ENCODE assay signal across 16 cellular contexts in the genomic region with DNA sequence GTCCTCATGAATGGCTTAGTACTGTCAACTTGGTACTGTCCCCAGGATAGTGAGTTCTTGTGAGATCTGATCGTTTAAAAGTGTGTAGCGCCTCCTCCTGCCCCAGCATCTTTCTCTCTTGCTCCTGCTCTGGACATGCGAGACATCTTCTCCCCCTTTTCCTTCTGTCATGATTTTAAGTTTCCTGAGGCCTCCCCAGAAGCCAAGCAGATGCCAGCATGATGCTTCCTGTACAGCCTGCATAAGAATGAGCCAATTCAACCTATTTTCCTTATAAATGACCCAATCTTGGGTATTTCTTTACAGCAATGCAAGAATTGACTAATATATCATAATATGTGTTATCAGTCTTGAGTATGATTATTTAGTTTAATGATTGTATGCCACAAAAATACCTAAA. TPM values are rescaled to one million over a fixed set of nuclear protein-coding genes. Genes with fewer than 3 reads are reported as not detected.
DNase-seq lines count a peak whose midpoint lies in the region; ATAC-seq lines count a peak whose summit lies in the region.
"Had no signal": no experiment of that assay in that cellular context is flagged by ENCODE, and none has a peak within 500 bp of the region (broad histone marks: within the 10 kb centered on the region; RNA-seq: fewer than 3 reads in every experiment).

No MANE protein-coding gene starts in this region.

- intact Hi-C loops in naive thymus-derived CD4-positive, alpha-beta T cell (cut with micrococcal nuclease), result no loop called here

- H3K4me1 Mint-ChIP-seq in activated T-cell treated with anti-CD3 and anti-CD28 coated beads, Interleukin-2, amount 50 U/mL, for 72 hours (ENCODE audit: low read depth), result peaks cover 64% of the 10 kb centered on the region
- peaks cover 59% of the 10 kb centered on the region for H3K4me1 Mint-ChIP-seq in activated T-cell treated with anti-CD3 and anti-CD28 coated beads, Interleukin-2, amount 50 U/mL, for 24 hours (ENCODE audit: low read depth)
- peaks cover 47% of the 10 kb centered on the region for H3K4me1 Mint-ChIP-seq in activated naive CD8-positive, alpha-beta T cell treated with anti-CD3 and anti-CD28 coated beads, Interleukin-2, amount 10 ng/mL, durations not matched to agents 7 days and 5 days
- H3K4me1 Mint-ChIP-seq in activated naive CD8-positive, alpha-beta T cell treated with anti-CD3 and anti-CD28 coated beads, Interleukin-2, amount 50 U/mL, for 24 hours, result peaks cover 69% of the 10 kb centered on the region
- peaks cover 24 to 72% (median 58%) of the 10 kb centered on the region in 7 donors for H3K4me1 Mint-ChIP-seq in naive thymus-derived CD4-positive, alpha-beta T cell

- H3K4me1 ChIP-seq in naive thymus-derived CD4-positive, alpha-beta T cell (ENCODE audit: control insufficient read depth in 2 of 2, insufficient read depth in 2 of 2, low read length in 2 of 2), result peaks cover 12 to 33% of the 10 kb centered on the region in 2 donors

- no peak overlapping the region for H3K4me3 ChIP-seq in naive thymus-derived CD4-positive, alpha-beta T cell (ENCODE audit: low read length)
- H3K4me3 ChIP-seq: GM23248 had no signal

- no peaks in the 10 kb centered on the region for H3K27me3 ChIP-seq in naive thymus-derived CD4-positive, alpha-beta T cell (ENCODE audit: control insufficient read depth in 2 of 2, insufficient read depth in 2 of 2, low read length in 2 of 2)

- no peaks in the 10 kb centered on the region for H3K9me3 ChIP-seq in naive thymus-derived CD4-positive, alpha-beta T cell (ENCODE audit: control insufficient read depth in 2 of 3, low read length in 3 of 3)

- peak overlapping the region; percentile 85 for H3K27ac Mint-ChIP-seq in activated T-cell treated with anti-CD3 and anti-CD28 coated beads, Interleukin-2, amount 50 U/mL, for 72 hours
- H3K27ac Mint-ChIP-seq in activated T-cell treated with anti-CD3 and anti-CD28 coated beads, Interleukin-2, amount 50 U/mL, for 24 hours, result no peak overlapping the region
- peak overlapping the region; percentile 29 for H3K27ac Mint-ChIP-seq in activated naive CD8-positive, alpha-beta T cell treated with anti-CD3 and anti-CD28 coated beads, Interleukin-2, amount 10 ng/mL, durations not matched to agents 7 days and 5 days
- no peak overlapping the region for H3K27ac Mint-ChIP-seq in activated naive CD8-positive, alpha-beta T cell treated with anti-CD3 and anti-CD28 coated beads, Interleukin-2, amount 50 U/mL, for 24 hours
- peak overlapping the region in 5 of 9 donors; percentile 13 to 90 (median 46) for H3K27ac Mint-ChIP-seq in naive thymus-derived CD4-positive, alpha-beta T cell
- H3K27ac Mint-ChIP-seq: CD4-positive, alpha-beta memory T cell had no signal

- no peaks in the 10 kb centered on the region for H3K36me3 ChIP-seq in naive thymus-derived CD4-positive, alpha-beta T cell (ENCODE audit: control insufficient read depth in 2 of 3, insufficient read depth in 3 of 3, low read length in 3 of 3)

- no peaks in the 10 kb centered on the region for H3K27me3 Mint-ChIP-seq in activated T-cell treated with anti-CD3 and anti-CD28 coated beads, Interleukin-2, amount 50 U/mL, for 72 hours (ENCODE audit: low read depth)
- no peaks in the 10 kb centered on the region for H3K27me3 Mint-ChIP-seq in activated T-cell treated with anti-CD3 and anti-CD28 coated beads, Interleukin-2, amount 50 U/mL, for 24 hours
- no peaks in the 10 kb centered on the region for H3K27me3 Mint-ChIP-seq in activated naive CD8-positive, alpha-beta T cell treated with anti-CD3 and anti-CD28 coated beads, Interleukin-2, amount 10 ng/mL, durations not matched to agents 7 days and 5 days
- no peaks in the 10 kb centered on the region for H3K27me3 Mint-ChIP-seq in activated naive CD8-positive, alpha-beta T cell treated with anti-CD3 and anti-CD28 coated beads, Interleukin-2, amount 50 U/mL, for 24 hours
- H3K27me3 Mint-ChIP-seq in naive thymus-derived CD4-positive, alpha-beta T cell, result no peaks in the 10 kb centered on the region

- peaks cover 2 to 4% of the 10 kb centered on the region in 2 donors for H3K9me3 Mint-ChIP-seq in activated T-cell treated with anti-CD3 and anti-CD28 coated beads, Interleukin-2, amount 50 U/mL, for 72 hours
- peaks cover 4% of the 10 kb centered on the region for H3K9me3 Mint-ChIP-seq in activated T-cell treated with anti-CD3 and anti-CD28 coated beads, Interleukin-2, amount 50 U/mL, for 24 hours
- H3K9me3 Mint-ChIP-seq in activated naive CD8-positive, alpha-beta T cell treated with anti-CD3 and anti-CD28 coated beads, Interleukin-2, amount 10 ng/mL, durations not matched to agents 7 days and 5 days, result peaks cover 6% of the 10 kb centered on the region
- peaks cover 6% of the 10 kb centered on the region for H3K9me3 Mint-ChIP-seq in activated naive CD8-positive, alpha-beta T cell treated with anti-CD3 and anti-CD28 coated beads, Interleukin-2, amount 50 U/mL, for 24 hours
- peaks cover 0 to 5% (median 4%) of the 10 kb centered on the region in 11 donors for H3K9me3 Mint-ChIP-seq in naive thymus-derived CD4-positive, alpha-beta T cell

- CTCF ChIA-PET in naive thymus-derived CD4-positive, alpha-beta T cell (lab: Charles Lee), result interaction anchor here (0.6 kb wide), 1 partner anchor 59 kb away, joined by 3 read pairs; no protein-coding TSS in a partner anchor

- POLR2A ChIA-PET in activated naive CD8-positive, alpha-beta T cell treated with anti-CD3 and anti-CD28 coated beads, Interleukin-2, amount 10 ng/mL, durations not matched to agents 7 days and 5 days (lab: Charles Lee), result interaction anchor here (9.1 kb wide), 1 partner anchor 7 kb away, joined by 557 read pairs; the partner anchor contains the start of gene CMPK2
- POLR2A ChIA-PET in naive thymus-derived CD4-positive, alpha-beta T cell (lab: Charles Lee), result interaction anchor here (0.6 to 7.6 kb wide), 2 partner anchors 7 to 16 kb away, joined by 3 to 94 read pairs; partner anchors contain the start of gene CMPK2

- ATAC-seq in activated T-cell treated with anti-CD3 and anti-CD28 coated beads, Interleukin-2, amount 50 U/mL, for 72 hours (replicated peaks in 1 of 2), result no peak
- no peak for ATAC-seq in activated naive CD8-positive, alpha-beta T cell treated with anti-CD3 and anti-CD28 coated beads, Interleukin-2, amount 10 ng/mL, durations not matched to agents 7 days and 5 days (ENCODE audit: low read depth)
- no peak for ATAC-seq in activated naive CD8-positive, alpha-beta T cell treated with anti-CD3 and anti-CD28 coated beads, Interleukin-2, amount 50 U/mL, for 24 hours
- no peak for ATAC-seq in naive thymus-derived CD4-positive, alpha-beta T cell

- peaks cover 4 to 13% of the 10 kb centered on the region in 2 donors for H3K36me3 Mint-ChIP-seq in activated T-cell treated with anti-CD3 and anti-CD28 coated beads, Interleukin-2, amount 50 U/mL, for 72 hours (ENCODE audit: insufficient read depth in 2 of 2)
- H3K36me3 Mint-ChIP-seq in activated T-cell treated with anti-CD3 and anti-CD28 coated beads, Interleukin-2, amount 50 U/mL, for 24 hours (ENCODE audit: low read depth), result peaks cover 3% of the 10 kb centered on the region
- peaks cover 50% of the 10 kb centered on the region for H3K36me3 Mint-ChIP-seq in activated naive CD8-positive, alpha-beta T cell treated with anti-CD3 and anti-CD28 coated beads, Interleukin-2, amount 10 ng/mL, durations not matched to agents 7 days and 5 days
- peaks cover 4% of the 10 kb centered on the region for H3K36me3 Mint-ChIP-seq in activated naive CD8-positive, alpha-beta T cell treated with anti-CD3 and anti-CD28 coated beads, Interleukin-2, amount 50 U/mL, for 24 hours (ENCODE audit: low read depth)
- peaks cover 0 to 35% (median 0%) of the 10 kb centered on the region in 5 donors for H3K36me3 Mint-ChIP-seq in naive thymus-derived CD4-positive, alpha-beta T cell

- H3K27ac ChIP-seq in naive thymus-derived CD4-positive, alpha-beta T cell (ENCODE audit: low read depth, low read length), result no peak overlapping the region
- H3K27ac ChIP-seq: GM23248 had no signal

- DNase-seq in activated T-cell treated with anti-CD3 and anti-CD28 coated beads, Interleukin-2, amount 50 U/mL, for 72 hours, result no peak
- no peak for DNase-seq in activated T-cell treated with anti-CD3 and anti-CD28 coated beads, Interleukin-2, amount 50 U/mL, for 24 hours
- no peak for DNase-seq in activated naive CD8-positive, alpha-beta T cell treated with anti-CD3 and anti-CD28 coated beads, Interleukin-2, amount 10 ng/mL, durations not matched to agents 7 days and 5 days
- no peak for DNase-seq in activated naive CD8-positive, alpha-beta T cell treated with anti-CD3 and anti-CD28 coated beads, Interleukin-2, amount 50 U/mL, for 24 hours
- no peak for DNase-seq in naive thymus-derived CD4-positive, alpha-beta T cell
- no peak for DNase-seq in NCI-H748 (lab: John Stamatoyannopoulos, UW; ENCODE audit: unreplicated experiment)
- DNase-seq: C1 segment of cervical spinal cord; Calu3; CD4-positive, alpha-beta memory T cell; COR-L47; DMS153; DND-41; GM23248; H7; HCEC 1CT had no signal

- H3K4me3 Mint-ChIP-seq in activated T-cell treated with anti-CD3 and anti-CD28 coated beads, Interleukin-2, amount 50 U/mL, for 72 hours, result no peak overlapping the region
- no peak overlapping the region for H3K4me3 Mint-ChIP-seq in activated T-cell treated with anti-CD3 and anti-CD28 coated beads, Interleukin-2, amount 50 U/mL, for 24 hours
- H3K4me3 Mint-ChIP-seq in activated naive CD8-positive, alpha-beta T cell treated with anti-CD3 and anti-CD28 coated beads, Interleukin-2, amount 10 ng/mL, durations not matched to agents 7 days and 5 days, result peak overlapping the region; percentile 14
- no peak overlapping the region for H3K4me3 Mint-ChIP-seq in activated naive CD8-positive, alpha-beta T cell treated with anti-CD3 and anti-CD28 coated beads, Interleukin-2, amount 50 U/mL, for 24 hours
- H3K4me3 Mint-ChIP-seq in naive thymus-derived CD4-positive, alpha-beta T cell, result peak overlapping the region in 1 of 10 donors; percentile 16
- H3K4me3 Mint-ChIP-seq: CD4-positive, alpha-beta memory T cell had no signal

RNA-seq across cellular contexts. Expression of gene RSAD2, which starts 3.5 kb away (rescaled TPM):
- 10 to 100 TPM in 1 of 2 donors, 1 to 10 TPM in 1; 5.4 to 17.8 TPM for total RNA-seq in activated T-cell treated with anti-CD3 and anti-CD28 coated beads, Interleukin-2, amount 50 U/mL, for 72 hours
- 100 to 1,000 TPM; 104 to 105 TPM for total RNA-seq in activated naive CD8-positive, alpha-beta T cell treated with anti-CD3 and anti-CD28 coated beads, Interleukin-2, amount 10 ng/mL, durations not matched to agents 7 days and 5 days
- total RNA-seq in naive thymus-derived CD4-positive, alpha-beta T cell, result 10 to 100 TPM in 1 of 5 experiments, 1 to 10 TPM in 4; 5.0 to 72.6 (median 5.6) TPM
- 10 to 100 TPM in 1 of 2 donors, 1 to 10 TPM in 1; 8.2 to 15.0 TPM for polyA plus RNA-seq in naive thymus-derived CD4-positive, alpha-beta T cell
- total RNA-seq: GM23248, H1, H7 had no signal
- polyA plus RNA-seq: GM23248, H1 had no signal

RNA-seq across cellular contexts. Expression of gene CMPK2, which starts 8.3 kb away (rescaled TPM):
- 10 to 100 TPM in 1 of 2 donors, 1 to 10 TPM in 1; 5.7 to 10.6 TPM for total RNA-seq in activated T-cell treated with anti-CD3 and anti-CD28 coated beads, Interleukin-2, amount 50 U/mL, for 72 hours
- 100 to 1,000 TPM; 102 to 106 TPM for total RNA-seq in activated naive CD8-positive, alpha-beta T cell treated with anti-CD3 and anti-CD28 coated beads, Interleukin-2, amount 10 ng/mL, durations not matched to agents 7 days and 5 days
- 10 to 100 TPM in 1 of 5 experiments, 1 to 10 TPM in 4; 4.0 to 63.0 (median 6.6) TPM for total RNA-seq in naive thymus-derived CD4-positive, alpha-beta T cell
- 1 to 10 TPM; 5.0 to 8.7 TPM for polyA plus RNA-seq in naive thymus-derived CD4-positive, alpha-beta T cell
- total RNA-seq: GM23248 had no signal

RNA-seq across cellular contexts. Expression of gene RNF144A, which starts 43.2 kb away (rescaled TPM):
- 10 to 100 TPM; 52.1 to 73.9 TPM for total RNA-seq in activated T-cell treated with anti-CD3 and anti-CD28 coated beads, Interleukin-2, amount 50 U/mL, for 72 hours
- total RNA-seq in activated naive CD8-positive, alpha-beta T cell treated with anti-CD3 and anti-CD28 coated beads, Interleukin-2, amount 10 ng/mL, durations not matched to agents 7 days and 5 days, result 10 to 100 TPM; 78.7 to 91.1 TPM
- 10 to 100 TPM; 40.0 to 74.4 (median 61.2) TPM for total RNA-seq in naive thymus-derived CD4-positive, alpha-beta T cell
- 10 to 100 TPM; 21.2 to 23.5 TPM for polyA plus RNA-seq in naive thymus-derived CD4-positive, alpha-beta T cell

Comparison
In these comparisons a context has a peak if more than half of its experiments do, and no peak if none do; other contexts are left out.
1. H3K27ac Mint-ChIP-seq: peak in activated T-cell treated with anti-CD3 and anti-CD28 coated beads, Interleukin-2, amount 50 U/mL, for 72 hours (single experiment), activated naive CD8-positive, alpha-beta T cell treated with anti-CD3 and anti-CD28 coated beads, Interleukin-2, amount 10 ng/mL, durations not matched to agents 7 days and 5 days (single experiment) and naive thymus-derived CD4-positive, alpha-beta T cell (5 of 9); none in activated T-cell treated with anti-CD3 and anti-CD28 coated beads, Interleukin-2, amount 50 U/mL, for 24 hours (single experiment) and activated naive CD8-positive, alpha-beta T cell treated with anti-CD3 and anti-CD28 coated beads, Interleukin-2, amount 50 U/mL, for 24 hours (single experiment).